Comparison of ENCODE assay signal across 29 cellular contexts in the genomic region with DNA sequence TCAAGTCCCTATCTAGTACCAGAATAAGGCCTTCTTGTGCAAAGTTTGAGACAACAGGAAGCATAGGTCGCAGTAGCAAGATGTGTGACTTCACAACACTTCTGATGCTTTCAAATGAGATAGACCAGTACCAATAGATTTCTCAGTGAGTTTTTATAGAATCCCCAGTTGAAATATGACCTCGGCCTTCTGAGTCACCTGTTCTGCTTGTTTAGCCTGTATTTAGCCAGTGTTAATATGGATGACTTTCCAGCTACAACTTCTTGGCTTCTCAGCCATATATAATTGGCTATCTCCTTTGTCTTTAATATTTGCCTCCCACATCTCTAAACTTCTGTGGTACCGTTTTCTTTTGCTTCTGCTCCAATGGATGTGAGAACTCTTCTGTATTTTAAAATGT.
"Had no signal": no experiment of that assay in that cellular context is flagged by ENCODE, and none has a peak within 500 bp of the region (broad histone marks: within the 10 kb centered on the region; RNA-seq: fewer than 3 reads in every experiment).

No MANE protein-coding gene starts in this region.

- H3K4me1 ChIP-seq: lower lobe of right lung, neural progenitor cell, parathyroid adenoma, psoas muscle, right lobe of liver, testis, thyroid gland, transverse colon, vagina had no signal

- H3K36me3 ChIP-seq: left lung, lower lobe of right lung, neural progenitor cell, neutrophil, thyroid gland, transverse colon, upper lobe of left lung, vagina had no signal

- H3K27ac ChIP-seq: left lung, lower lobe of right lung, neural progenitor cell, neutrophil, parathyroid adenoma, psoas muscle, right lobe of liver, testis, thyroid gland, transverse colon, upper lobe of left lung, vagina had no signal

- H3K9me3 ChIP-seq: left lung, lower lobe of right lung, neutrophil, psoas muscle, right lobe of liver, testis, thyroid gland, transverse colon, upper lobe of left lung, vagina had no signal

- DNase-seq: immature natural killer cell; kidney; left colon; left lung; lower lobe of right lung; mesendoderm; naive B cell; natural killer cell; nephron progenitor cell; occipital lobe; psoas muscle; right lobe of liver; stimulated activated CD4-positive, alpha-beta T cell treated with anti-CD3 and anti-CD28 coated beads, Interleukin-1b, Interleukin-23, amount 100 ng/mL, for 48 hours; stimulated activated CD4-positive, alpha-beta T cell treated with anti-CD3 and anti-CD28 coated beads, Interleukin-2, amount 100 ng/mL, for 48 hours; stimulated activated CD4-positive, alpha-beta T cell treated with anti-CD3 and anti-CD28 coated beads, Interleukin-4, amount 100 ng/mL, for 4 hours; stimulated activated CD8-positive, alpha-beta memory T cell treated with anti-CD3 and anti-CD28 coated beads, Interleukin-4, amount 100 ng/mL, for 48 hours; stimulated activated naive CD4-positive, alpha-beta T cell treated with Interleukin-2 at 50 U/mL for 16 hours; stimulated activated naive CD8-positive, alpha-beta T cell treated with anti-CD3 and anti-CD28 coated beads, Interleukin-15, amount 100 ng/mL, for 72 hours; substantia nigra; testis; thyroid gland; transverse colon; upper lobe of left lung had no signal

- H3K4me3 ChIP-seq: left lung, lower lobe of right lung, neural progenitor cell, psoas muscle, right lobe of liver, smooth muscle cell, testis, thyroid gland, transverse colon, upper lobe of left lung, vagina had no signal

- ATAC-seq: left colon; left lung; lower lobe of right lung; natural killer cell; psoas muscle; right lobe of liver; stimulated activated memory B cell treated with anti-CD40 and anti-IgM and Interleukin-4, amounts not matched to agents 10 μg/mL and 1 μg/mL and 100 μg/mL, for 72 hours; stimulated activated naive CD8-positive, alpha-beta T cell treated with anti-CD3 and anti-CD28 coated beads, Interleukin-15, amount 100 ng/mL, for 72 hours had no signal

- H3K27me3 ChIP-seq: left lung, neural progenitor cell, neutrophil, right lobe of liver, testis, thyroid gland, transverse colon, upper lobe of left lung, vagina had no signal
